Comparison of ENCODE assay signal across 23 cellular contexts in genomic region chr11:116842909-116843308, GRCh38. TPM values are rescaled to one million over a fixed set of nuclear protein-coding genes. Genes with fewer than 3 reads are reported as not detected.
DNase-seq lines count a peak whose midpoint lies in the region; ATAC-seq and TF ChIP-seq lines count a peak whose summit lies in the region.
"Had no signal": no experiment of that assay in that cellular context is flagged by ENCODE, and none has a peak within 500 bp of the region (broad histone marks: within the 10 kb centered on the region; RNA-seq: fewer than 3 reads in every experiment).

No MANE protein-coding gene starts in this region.

- CTCF ChIA-PET in Calu3 (lab: Charles Lee), result no interaction called here

- no peak overlapping the region for H3K27ac Mint-ChIP-seq in Calu3 (ENCODE audit: unreplicated experiment)
- H3K27ac Mint-ChIP-seq in progenitor cell of endocrine pancreas, result peak overlapping the region; percentile 88
- H3K27ac Mint-ChIP-seq: dendritic cell treated with granulocyte-macrophage colony-stimulating factor and Interleukin-4, amounts not matched to agents 40 ng/mL and 50 ng/mL, for 4 days had no signal

- H3K4me3 Mint-ChIP-seq in Calu3 (ENCODE audit: low read depth, unreplicated experiment) (no peak overlapping the region), progenitor cell of endocrine pancreas (ENCODE audit: low read depth) (no peak overlapping the region)
- H3K4me3 Mint-ChIP-seq: CD14-positive monocyte; dendritic cell treated with granulocyte-macrophage colony-stimulating factor and Interleukin-4, amounts not matched to agents 40 ng/mL and 50 ng/mL, for 4 days had no signal

- peak; percentile 8 for DNase-seq in Calu3
- peak; percentile 56 for DNase-seq in coronary artery (ENCODE audit: low spot score)
- DNase-seq in progenitor cell of endocrine pancreas (ENCODE audit: low spot score, unreplicated experiment), result no peak
- no peak for DNase-seq in AG08395 (ENCODE audit: low spot score)
- no peak for DNase-seq in anterior cingulate cortex (lab: John Stamatoyannopoulos, UW)
- DNase-seq: activated CD8-positive, alpha-beta memory T cell treated with anti-CD3 and anti-CD28 coated beads for 24 hours; DMS 273 treated with DMSO at 0.1 percent for 48 hours; foreskin fibroblast; H7; hippocampal formation; naive thymus-derived CD8-positive, alpha-beta T cell; NCI-H1092 treated with DMSO at 0.1 percent for 48 hours; NCI-H2029 treated with DMSO at 0.1 percent for 48 hours; posterior cingulate gyrus; RPMI8226; stimulated activated CD8-positive, alpha-beta memory T cell treated with anti-CD3 and anti-CD28 coated beads, Interleukin-4, amount 100 ng/mL, for 48 hours had no signal

- H3K4me1 Mint-ChIP-seq in Calu3 (ENCODE audit: low read depth, unreplicated experiment) (no peaks in the 10 kb centered on the region), progenitor cell of endocrine pancreas (ENCODE audit: low read depth) (peaks cover 20% of the 10 kb centered on the region)
- H3K4me1 Mint-ChIP-seq: CD14-positive monocyte had no signal

- TF ChIP-seq CTCF in Calu3 (IDR thresholded peaks at IDR 0.05; ENCODE audit: unreplicated experiment), result no peak
- TF ChIP-seq CTCF in coronary artery (IDR thresholded peaks at IDR 0.05), result no peak
- TF ChIP-seq CTCF in progenitor cell of endocrine pancreas (IDR thresholded peaks at IDR 0.05; ENCODE audit: unreplicated experiment), result no peak

- no TSS peak for BruUV-seq in Calu3 (replicated peaks; lab: Mats Ljungman, UMichigan)

- H3K27me3 Mint-ChIP-seq in Calu3 (ENCODE audit: unreplicated experiment) (no peaks in the 10 kb centered on the region), progenitor cell of endocrine pancreas (no peaks in the 10 kb centered on the region)
- H3K27me3 Mint-ChIP-seq: dendritic cell treated with granulocyte-macrophage colony-stimulating factor and Interleukin-4, amounts not matched to agents 40 ng/mL and 50 ng/mL, for 4 days; naive thymus-derived CD8-positive, alpha-beta T cell had no signal

- intact Hi-C loops in Calu3 (cut with micrococcal nuclease; ENCODE audit: unreplicated experiment), result no loop called here

- H3K36me3 Mint-ChIP-seq in Calu3 (ENCODE audit: insufficient read depth, unreplicated experiment), result peaks cover 5% of the 10 kb centered on the region
- peaks cover 19% of the 10 kb centered on the region for H3K36me3 Mint-ChIP-seq in progenitor cell of endocrine pancreas (ENCODE audit: insufficient read depth)

- H3K27ac ChIP-seq in coronary artery, result no peak overlapping the region
- H3K27ac ChIP-seq: breast epithelium, suprapubic skin had no signal

- H3K4me3 ChIP-seq in coronary artery, result no peak overlapping the region
- H3K4me3 ChIP-seq: breast epithelium, suprapubic skin had no signal

- no peak for ATAC-seq in HG02870 (IDR thresholded peaks at IDR 0.05; ENCODE audit: unreplicated experiment)
- ATAC-seq: naive thymus-derived CD8-positive, alpha-beta T cell; SK-N-SH treated with all-trans-retinoic acid at 6 μM for 48 hours had no signal

- no peaks in the 10 kb centered on the region for H3K9me3 Mint-ChIP-seq in Calu3 (ENCODE audit: low read depth, unreplicated experiment)
- H3K9me3 Mint-ChIP-seq in progenitor cell of endocrine pancreas (ENCODE audit: low read depth), result no peaks in the 10 kb centered on the region
- H3K9me3 Mint-ChIP-seq: dendritic cell treated with granulocyte-macrophage colony-stimulating factor and Interleukin-4, amounts not matched to agents 40 ng/mL and 50 ng/mL, for 4 days; naive thymus-derived CD8-positive, alpha-beta T cell had no signal

RNA-seq across cellular contexts. Expression of gene APOA1, which starts 5.5 kb away (rescaled TPM):
- total RNA-seq in Calu3 (2022), result not detected in 2 replicates
- 189 and 203 TPM in 2 replicates for total RNA-seq in progenitor cell of endocrine pancreas
- total RNA-seq: NCI-H460 had no signal

RNA-seq across cellular contexts. Expression of gene APOC3, which starts 13.2 kb away (rescaled TPM):
- total RNA-seq in Calu3 (2022) (not detected in 2 replicates), progenitor cell of endocrine pancreas (14.9 and 16.3 TPM in 2 replicates)
- total RNA-seq: breast epithelium; H7; naive thymus-derived CD8-positive, alpha-beta T cell; NCI-H460 had no signal

RNA-seq across cellular contexts. Expression of gene APOA4, which starts 19.8 kb away (rescaled TPM):
- total RNA-seq in Calu3 (2022) (not detected in 2 replicates), progenitor cell of endocrine pancreas (not detected in 2 replicates)
- total RNA-seq: H7; naive thymus-derived CD8-positive, alpha-beta T cell; NCI-H460 had no signal

RNA-seq across cellular contexts. Expression of gene APOA5, which starts 51.2 kb away (rescaled TPM):
- not detected in 2 replicates for total RNA-seq in Calu3 (2022)
- total RNA-seq in progenitor cell of endocrine pancreas, result not detected in 2 replicates
- total RNA-seq: breast epithelium; naive thymus-derived CD8-positive, alpha-beta T cell; NCI-H460 had no signal

RNA-seq across cellular contexts. Expression of gene ZPR1, which starts 55.1 kb away (rescaled TPM):
- total RNA-seq in Calu3 (2022) (34.5 and 41.5 TPM in 2 replicates), progenitor cell of endocrine pancreas (48.6 TPM in 2 replicates)

Comparison
In these comparisons a context has a peak if more than half of its experiments do, and no peak if none do; other contexts are left out.
1. DNase-seq: peak in Calu3 (single experiment) and coronary artery (single experiment); none in progenitor cell of endocrine pancreas (single experiment), AG08395 (single experiment) and anterior cingulate cortex (0 of 58).
2. RNA of gene APOA1, which starts 5.5 kb away (total RNA-seq): 189 to 203 TPM in progenitor cell of endocrine pancreas; not detected in Calu3; every median in the first group is over 100 times any median in the second.
3. RNA of gene APOC3, which starts 13.2 kb away (total RNA-seq): 14.9 to 16.3 TPM in progenitor cell of endocrine pancreas; not detected in Calu3; every median in the first group is over 10 times any median in the second.